ENCODE assay signal across 9 cellular contexts in genomic region chr20:44597930-44598329, GRCh38. TPM values are rescaled to one million over a fixed set of nuclear protein-coding genes. Genes with fewer than 3 reads are reported as not detected.
DNase-seq lines count a peak whose midpoint lies in the region; ATAC-seq lines count a peak whose summit lies in the region.
"Had no signal": no experiment of that assay in that cellular context is flagged by ENCODE, and none has a peak within 500 bp of the region (broad histone marks: within the 10 kb centered on the region; RNA-seq: fewer than 3 reads in every experiment).

No MANE protein-coding gene starts in this region.

- no peak for DNase-seq in activated T-helper 2 cell treated with anti-CD3 and anti-CD28 coated beads, Interferon-gamma antibody, Interleukin-2, Interleukin-4, amounts not matched to agents 10 μg/mL and 5 μg/mL and 100 μg/mL, durations not matched to agents 14 hours and 24 hours and 36 hours (ENCODE audit: low spot score)
- DNase-seq in left ventricle myocardium superior, result peak; percentile 41
- no peak for DNase-seq in stimulated activated effector memory CD8-positive, alpha-beta T cell treated with anti-CD3 and anti-CD28 coated beads, Interleukin-12 subunit alpha, Interleukin-12 subunit beta, amount 100 ng/mL, for 72 hours (ENCODE audit: low spot score in 2 of 2)
- no peak for DNase-seq in stimulated activated CD4-positive, alpha-beta T cell treated with anti-CD3 and anti-CD28 coated beads, Interleukin-15, amount 100 ng/mL, for 24 hours
- no peak for DNase-seq in neuronal stem cell (ENCODE audit: low spot score)
- DNase-seq: activated CD8-positive, alpha-beta memory T cell treated with anti-CD3 and anti-CD28 coated beads for 24 hours had no signal

- ATAC-seq in left ventricle myocardium superior (peak; percentile 11), HG03139 (IDR thresholded peaks at IDR 0.05; ENCODE audit: unreplicated experiment) (no peak), HG02763 (IDR thresholded peaks at IDR 0.05; ENCODE audit: unreplicated experiment) (no peak)
- ATAC-seq in stimulated activated effector memory CD8-positive, alpha-beta T cell treated with anti-CD3 and anti-CD28 coated beads, Interleukin-12 subunit alpha, Interleukin-12 subunit beta, amount 100 ng/mL, for 72 hours, result no peak

- no peak overlapping the region for H3K14ac ChIP-seq in neuronal stem cell (ENCODE audit: low read length)

- H3K27ac Mint-ChIP-seq in activated T-helper 2 cell treated with anti-CD3 and anti-CD28 coated beads, Interferon-gamma antibody, Interleukin-2, Interleukin-4, amounts not matched to agents 10 μg/mL and 5 μg/mL and 100 μg/mL, durations not matched to agents 14 hours and 24 hours and 36 hours, result peak overlapping the region; percentile 78
- peak overlapping the region; percentile 75 for H3K27ac Mint-ChIP-seq in stimulated activated effector memory CD8-positive, alpha-beta T cell treated with anti-CD3 and anti-CD28 coated beads, Interleukin-12 subunit alpha, Interleukin-12 subunit beta, amount 100 ng/mL, for 72 hours

- no peak overlapping the region for H3K23ac ChIP-seq in neuronal stem cell (ENCODE audit: low read depth, low read length, poor library complexity)

- no peaks in the 10 kb centered on the region for H3K36me3 ChIP-seq in HUES48 (ENCODE audit: control insufficient read depth, insufficient read depth, low read length)
- no peaks in the 10 kb centered on the region for H3K36me3 ChIP-seq in neuronal stem cell (replicated peaks in 1 of 2; ENCODE audit: control insufficient read depth in 2 of 2, insufficient read depth in 2 of 2, low read length in 2 of 2)

- H3K4me2 ChIP-seq in neuronal stem cell (ENCODE audit: insufficient read depth, low read length, poor library complexity, severe bottlenecking), result no peak overlapping the region

- WGBS in neuronal stem cell (ENCODE audit: extremely low coverage in 2 of 2, insufficient read length in 2 of 2, insufficient replicate concordance in 1 of 2), 2 donors, result no CpG with 5 or more reads among the region's 4 CpGs

- no peak overlapping the region for H2AFZ ChIP-seq in neuronal stem cell (ENCODE audit: low read length)

- no peak overlapping the region for H3K4ac ChIP-seq in neuronal stem cell (ENCODE audit: low read length)

- H3K4me1 ChIP-seq in HUES48 (ENCODE audit: control insufficient read depth, insufficient read depth, low read length) (peaks cover 24% of the 10 kb centered on the region), neuronal stem cell (ENCODE audit: control insufficient read depth in 2 of 2, insufficient read depth in 1 of 2, low read depth in 1 of 2, low read length in 2 of 2) (peaks cover 1 to 15% of the 10 kb centered on the region in 2 donors)

- no peaks in the 10 kb centered on the region for H3K36me3 Mint-ChIP-seq in activated T-helper 2 cell treated with anti-CD3 and anti-CD28 coated beads, Interferon-gamma antibody, Interleukin-2, Interleukin-4, amounts not matched to agents 10 μg/mL and 5 μg/mL and 100 μg/mL, durations not matched to agents 14 hours and 24 hours and 36 hours (ENCODE audit: low read depth)
- no peaks in the 10 kb centered on the region for H3K36me3 Mint-ChIP-seq in stimulated activated effector memory CD8-positive, alpha-beta T cell treated with anti-CD3 and anti-CD28 coated beads, Interleukin-12 subunit alpha, Interleukin-12 subunit beta, amount 100 ng/mL, for 72 hours

- H2BK5ac ChIP-seq in neuronal stem cell (ENCODE audit: low read length), result no peak overlapping the region

- H2BK12ac ChIP-seq in neuronal stem cell (ENCODE audit: low read length), result no peak overlapping the region

- H3K4me1 Mint-ChIP-seq in activated T-helper 2 cell treated with anti-CD3 and anti-CD28 coated beads, Interferon-gamma antibody, Interleukin-2, Interleukin-4, amounts not matched to agents 10 μg/mL and 5 μg/mL and 100 μg/mL, durations not matched to agents 14 hours and 24 hours and 36 hours (ENCODE audit: low read depth), result peaks cover 12% of the 10 kb centered on the region
- H3K4me1 Mint-ChIP-seq in stimulated activated effector memory CD8-positive, alpha-beta T cell treated with anti-CD3 and anti-CD28 coated beads, Interleukin-12 subunit alpha, Interleukin-12 subunit beta, amount 100 ng/mL, for 72 hours, result peaks cover 9% of the 10 kb centered on the region

- H3K9me3 ChIP-seq in HUES48 (ENCODE audit: control insufficient read depth, insufficient read depth, low read length), result no peaks in the 10 kb centered on the region
- no peaks in the 10 kb centered on the region for H3K9me3 ChIP-seq in neuronal stem cell (replicated peaks in 1 of 2; ENCODE audit: control insufficient read depth in 2 of 2, insufficient read depth in 1 of 2, low read depth in 1 of 2, low read length in 2 of 2)

- H3K18ac ChIP-seq in neuronal stem cell (ENCODE audit: low read length), result no peak overlapping the region

- H3K27ac ChIP-seq in HUES48 (ENCODE audit: low read depth, low read length) (peak overlapping the region; percentile 44), neuronal stem cell (replicated peaks; ENCODE audit: low read length) (no peak overlapping the region)

- H2BK15ac ChIP-seq in neuronal stem cell (ENCODE audit: low read length), result no peak overlapping the region

- H3K27me3 Mint-ChIP-seq in activated T-helper 2 cell treated with anti-CD3 and anti-CD28 coated beads, Interferon-gamma antibody, Interleukin-2, Interleukin-4, amounts not matched to agents 10 μg/mL and 5 μg/mL and 100 μg/mL, durations not matched to agents 14 hours and 24 hours and 36 hours (ENCODE audit: low read depth), result no peaks in the 10 kb centered on the region

- no peaks in the 10 kb centered on the region for H3K27me3 ChIP-seq in HUES48 (ENCODE audit: control insufficient read depth, insufficient read depth, low read length)
- no peaks in the 10 kb centered on the region for H3K27me3 ChIP-seq in neuronal stem cell (ENCODE audit: control insufficient read depth in 3 of 3, insufficient read depth in 3 of 3, low read depth in 1 of 3, low read length in 3 of 3)

- H3K9me3 Mint-ChIP-seq in activated T-helper 2 cell treated with anti-CD3 and anti-CD28 coated beads, Interferon-gamma antibody, Interleukin-2, Interleukin-4, amounts not matched to agents 10 μg/mL and 5 μg/mL and 100 μg/mL, durations not matched to agents 14 hours and 24 hours and 36 hours, result no peaks in the 10 kb centered on the region
- no peaks in the 10 kb centered on the region for H3K9me3 Mint-ChIP-seq in stimulated activated effector memory CD8-positive, alpha-beta T cell treated with anti-CD3 and anti-CD28 coated beads, Interleukin-12 subunit alpha, Interleukin-12 subunit beta, amount 100 ng/mL, for 72 hours

- no peak overlapping the region for H2BK120ac ChIP-seq in neuronal stem cell (ENCODE audit: low read depth, low read length)

- no peak overlapping the region for H3K4me3 Mint-ChIP-seq in activated T-helper 2 cell treated with anti-CD3 and anti-CD28 coated beads, Interferon-gamma antibody, Interleukin-2, Interleukin-4, amounts not matched to agents 10 μg/mL and 5 μg/mL and 100 μg/mL, durations not matched to agents 14 hours and 24 hours and 36 hours (ENCODE audit: low read depth)
- no peak overlapping the region for H3K4me3 Mint-ChIP-seq in stimulated activated effector memory CD8-positive, alpha-beta T cell treated with anti-CD3 and anti-CD28 coated beads, Interleukin-12 subunit alpha, Interleukin-12 subunit beta, amount 100 ng/mL, for 72 hours

- intact Hi-C loops in activated T-helper 2 cell treated with anti-CD3 and anti-CD28 coated beads, Interferon-gamma antibody, Interleukin-2, Interleukin-4, amounts not matched to agents 10 μg/mL and 5 μg/mL and 100 μg/mL, durations not matched to agents 14 hours and 24 hours and 36 hours (cut with micrococcal nuclease), result no loop called here
- intact Hi-C loops in left ventricle myocardium superior (cut with micrococcal nuclease), result no loop called here

- H4K8ac ChIP-seq in neuronal stem cell (ENCODE audit: low read depth, low read length), result no peak overlapping the region

- no peak overlapping the region for H2AK5ac ChIP-seq in neuronal stem cell (ENCODE audit: low read depth, low read length)

- no peak overlapping the region for H3K9ac ChIP-seq in HUES48 (ENCODE audit: low read depth, low read length)
- H3K9ac ChIP-seq in neuronal stem cell (ENCODE audit: low read depth, low read length, poor library complexity), result no peak overlapping the region

- H4K91ac ChIP-seq in neuronal stem cell (ENCODE audit: low read depth, low read length, poor library complexity), result no peak overlapping the region

- no peaks in the 10 kb centered on the region for H3K79me1 ChIP-seq in neuronal stem cell (ENCODE audit: low read depth, low read length)

- H3K4me3 ChIP-seq in HUES48 (ENCODE audit: low read depth, low read length) (no peak overlapping the region), neuronal stem cell (ENCODE audit: low read length in 2 of 2) (no peak overlapping the region)

RNA-seq across cellular contexts. Expression of gene PKIG, which starts 15.6 kb away (rescaled TPM):
- total RNA-seq in activated T-helper 2 cell treated with anti-CD3 and anti-CD28 coated beads, Interferon-gamma antibody, Interleukin-2, Interleukin-4, amounts not matched to agents 10 μg/mL and 5 μg/mL and 100 μg/mL, durations not matched to agents 14 hours and 24 hours and 36 hours, result 1.4 and 1.7 TPM in 2 replicates
- 195 TPM for total RNA-seq in left ventricle myocardium superior
- polyA plus RNA-seq in neuronal stem cell (2013, experiment 1 of 2), result 77.0 TPM
- 79.1 TPM for polyA plus RNA-seq in neuronal stem cell (2013, experiment 2 of 2)

RNA-seq across cellular contexts. Expression of gene ADA, which starts 53.6 kb away (rescaled TPM):
- 33.3 and 34.5 TPM in 2 replicates for total RNA-seq in activated T-helper 2 cell treated with anti-CD3 and anti-CD28 coated beads, Interferon-gamma antibody, Interleukin-2, Interleukin-4, amounts not matched to agents 10 μg/mL and 5 μg/mL and 100 μg/mL, durations not matched to agents 14 hours and 24 hours and 36 hours
- 8.5 TPM for total RNA-seq in left ventricle myocardium superior
- polyA plus RNA-seq in neuronal stem cell (2013, experiment 1 of 2), result 25.3 TPM
- 24.1 TPM for polyA plus RNA-seq in neuronal stem cell (2013, experiment 2 of 2)

Comparison
In these comparisons a context has a peak if more than half of its experiments do, and no peak if none do; other contexts are left out.
1. RNA of gene PKIG, which starts 15.6 kb away (total RNA-seq): 195 TPM in left ventricle myocardium superior (single experiment); 1.4 to 1.7 TPM in activated T-helper 2 cell treated with anti-CD3 and anti-CD28 coated beads, Interferon-gamma antibody, Interleukin-2, Interleukin-4, amounts not matched to agents 10 μg/mL and 5 μg/mL and 100 μg/mL, durations not matched to agents 14 hours and 24 hours and 36 hours; every median in the first group is over 10 times any median in the second.